In genomic region chr4:128220286-128221235, GRCh38 we compare ENCODE assay signal across 8 cellular contexts.
DNase-seq lines count a peak whose midpoint lies in the region; ATAC-seq and FAIRE-seq lines count a peak whose summit lies in the region.

No MANE protein-coding gene starts in this region.

- peak; percentile 85 for ATAC-seq in HG03354 (IDR thresholded peaks at IDR 0.05; ENCODE audit: poor library complexity, severe bottlenecking, unreplicated experiment)

- H3K9me3 ChIP-seq in SK-N-MC (ENCODE audit: low read depth, low read length) = no peaks in the 10 kb centered on the region

- no peak overlapping the region for H3K27ac ChIP-seq in SK-N-MC

- no peak overlapping the region for H3K9ac ChIP-seq in SK-N-MC (ENCODE audit: insufficient read length)

- peak; percentile 61 for DNase-seq in ACHN
- DNase-seq in GM18507 (ENCODE audit: extremely low spot score, insufficient read length, low read depth) = no peak
- peak; percentile 18 for DNase-seq in SK-N-MC (ENCODE audit: low read depth, low spot score)
- peak; percentile 49 for DNase-seq in hepatic stellate cell (ENCODE audit: low spot score)
- no peak for DNase-seq in retina
- no peak for DNase-seq in mesenteric fat pad (ENCODE audit: low spot score)
- no peak for DNase-seq in 8988T

- H3K4me3 ChIP-seq in SK-N-MC = no peak overlapping the region

- in situ Hi-C loops in ACHN (cut with HindIII; ENCODE audit: low pct_ligation_motif_present, low pct_unique_long_range_greater_than_20kb, low sequenced_read_pairs) = no loop called here

- peak; percentile 79 for FAIRE-seq in GM18507 (lab: Jason Lieb, UNC)

- H3K36me3 ChIP-seq in SK-N-MC (ENCODE audit: insufficient read depth, low read length) = no peaks in the 10 kb centered on the region

Comparison
In these comparisons a context has a peak if more than half of its experiments do, and no peak if none do; other contexts are left out.
1. DNase-seq: peak in ACHN (single experiment), SK-N-MC (single experiment) and hepatic stellate cell (single experiment); none in GM18507 (single experiment), retina (single experiment), mesenteric fat pad (single experiment) and 8988T (single experiment).